8 cellular contexts compared by ENCODE assay signal in genomic region chr9:83920469-83920941, GRCh38. TPM values are rescaled to one million over a fixed set of nuclear protein-coding genes. Genes with fewer than 3 reads are reported as not detected.
A peak's percentile ranks its signal among the peaks of the same experiment; 100 is the strongest.
DNase-seq lines count a peak whose midpoint lies in the region; ATAC-seq, FAIRE-seq and TF ChIP-seq lines count a peak whose summit lies in the region.

No MANE protein-coding gene starts in this region.

- H3K27me3 ChIP-seq in BLaER1 treated with 17β-estradiol and CSF1 and Interleukin-3, amounts not matched to agents 10 nM and 100 nM = no peaks in the 10 kb centered on the region
- H3K27me3 ChIP-seq in bronchial epithelial cell (ENCODE audit: control insufficient read depth, insufficient read depth, low read length) = no peaks in the 10 kb centered on the region
- no peaks in the 10 kb centered on the region for H3K27me3 ChIP-seq in kidney epithelial cell (ENCODE audit: control insufficient read depth, insufficient read depth, low read length)

- peak overlapping the region; percentile 86 to 98 (median 89) for H3K9ac ChIP-seq in BLaER1 treated with 17β-estradiol and CSF1 and Interleukin-3, amounts not matched to agents 10 nM and 100 nM

- peak; percentile 56 for TF ChIP-seq CTCF in bronchial epithelial cell (IDR thresholded peaks at IDR 0.05; ENCODE audit: insufficient read depth, low read length, severe bottlenecking)
- no peak for TF ChIP-seq CTCF in kidney epithelial cell (IDR thresholded peaks at IDR 0.05; ENCODE audit: insufficient read depth, low read length, poor library complexity, severe bottlenecking)

- ATAC-seq in GM18870 (IDR thresholded peaks at IDR 0.05; ENCODE audit: unreplicated experiment) = peak; percentile 21
- peak; percentile 16 for ATAC-seq in HG03097 (IDR thresholded peaks at IDR 0.05; ENCODE audit: low FRiP score, unreplicated experiment)

- peaks cover 0 to 16% (median 0%) of the 10 kb centered on the region in 11 experiments; a peak in 6 of 22 replicates for H3K36me3 ChIP-seq in BLaER1 treated with 17β-estradiol and CSF1 and Interleukin-3, amounts not matched to agents 10 nM and 100 nM
- H3K36me3 ChIP-seq in bronchial epithelial cell (ENCODE audit: control insufficient read depth, insufficient read depth, low read length) = no peaks in the 10 kb centered on the region
- no peaks in the 10 kb centered on the region for H3K36me3 ChIP-seq in kidney epithelial cell (ENCODE audit: control insufficient read depth, insufficient read depth, low read length)

- no peaks in the 10 kb centered on the region for H4K20me1 ChIP-seq in BLaER1 treated with 17β-estradiol and CSF1 and Interleukin-3, amounts not matched to agents 10 nM and 100 nM

- H3K4me1 ChIP-seq in BLaER1 treated with 17β-estradiol and CSF1 and Interleukin-3, amounts not matched to agents 10 nM and 100 nM = peaks cover 19 to 32% (median 22%) of the 10 kb centered on the region in 10 experiments; a peak in 19 of 20 replicates

- FAIRE-seq in bronchial epithelial cell (lab: Jason Lieb, UNC) = no peak

- DNase-seq in NCI-H345 treated with DMSO at 0.1 percent for 48 hours (lab: John Stamatoyannopoulos, UW; ENCODE audit: unreplicated experiment) (peak; percentile 14), bronchial epithelial cell (ENCODE audit: low read depth) (peak; percentile 68), kidney epithelial cell (ENCODE audit: low read depth) (no peak)
- peak in 5 of 6 experiments; percentile 58 to 89 (median 74) for DNase-seq in stimulated activated naive CD4-positive, alpha-beta T cell (lab: John Stamatoyannopoulos, UW)
- DNase-seq in activated CD4-positive, alpha-beta T cell treated with anti-CD3 and anti-CD28 coated beads, Interleukin-2, amount 50 U/mL, for 1 hour = no peak

- peak overlapping the region; percentile 82 to 95 (median 89) for H3K27ac ChIP-seq in BLaER1 treated with 17β-estradiol and CSF1 and Interleukin-3, amounts not matched to agents 10 nM and 100 nM

- H3K9me3 ChIP-seq in BLaER1 treated with 17β-estradiol and CSF1 and Interleukin-3, amounts not matched to agents 10 nM and 100 nM (replicated peaks in 1 of 11) = no peaks in the 10 kb centered on the region

- H3K4me3 ChIP-seq in BLaER1 treated with 17β-estradiol and CSF1 and Interleukin-3, amounts not matched to agents 10 nM and 100 nM = peak overlapping the region; percentile 61 to 84 (median 78)
- peak overlapping the region; percentile 86 for H3K4me3 ChIP-seq in bronchial epithelial cell (ENCODE audit: low read depth, low read length)
- H3K4me3 ChIP-seq in kidney epithelial cell (ENCODE audit: low read depth, low read length) = peak overlapping the region; percentile 54

- H3K4me2 ChIP-seq in BLaER1 treated with 17β-estradiol and CSF1 and Interleukin-3, amounts not matched to agents 10 nM and 100 nM = peak overlapping the region; percentile 69 to 90 (median 80)

RNA-seq across cellular contexts. Expression of gene KIF27, which starts 0.7 kb away (rescaled TPM):
- total RNA-seq in bronchial epithelial cell = 5.0 and 5.5 TPM in 2 replicates
- total RNA-seq in kidney epithelial cell = 3.5 and 4.6 TPM in 2 replicates

RNA-seq across cellular contexts. Expression of gene HNRNPK, which starts 59.5 kb away (rescaled TPM):
- 485 and 531 TPM in 2 replicates for total RNA-seq in bronchial epithelial cell
- total RNA-seq in kidney epithelial cell = 662 and 691 TPM in 2 replicates

Comparison
In these comparisons a context has a peak if more than half of its experiments do, and no peak if none do; other contexts are left out.
1. DNase-seq: peak in NCI-H345 treated with DMSO at 0.1 percent for 48 hours (single experiment), bronchial epithelial cell (single experiment) and stimulated activated naive CD4-positive, alpha-beta T cell (5 of 6); none in kidney epithelial cell (single experiment) and activated CD4-positive, alpha-beta T cell treated with anti-CD3 and anti-CD28 coated beads, Interleukin-2, amount 50 U/mL, for 1 hour (single experiment).
2. Peak in every context shown above with its lines, with median percentiles within 50 percentile points of each other: H3K4me3 ChIP-seq.